ENCODE assay signal across 10 cellular contexts in the genomic region with DNA sequence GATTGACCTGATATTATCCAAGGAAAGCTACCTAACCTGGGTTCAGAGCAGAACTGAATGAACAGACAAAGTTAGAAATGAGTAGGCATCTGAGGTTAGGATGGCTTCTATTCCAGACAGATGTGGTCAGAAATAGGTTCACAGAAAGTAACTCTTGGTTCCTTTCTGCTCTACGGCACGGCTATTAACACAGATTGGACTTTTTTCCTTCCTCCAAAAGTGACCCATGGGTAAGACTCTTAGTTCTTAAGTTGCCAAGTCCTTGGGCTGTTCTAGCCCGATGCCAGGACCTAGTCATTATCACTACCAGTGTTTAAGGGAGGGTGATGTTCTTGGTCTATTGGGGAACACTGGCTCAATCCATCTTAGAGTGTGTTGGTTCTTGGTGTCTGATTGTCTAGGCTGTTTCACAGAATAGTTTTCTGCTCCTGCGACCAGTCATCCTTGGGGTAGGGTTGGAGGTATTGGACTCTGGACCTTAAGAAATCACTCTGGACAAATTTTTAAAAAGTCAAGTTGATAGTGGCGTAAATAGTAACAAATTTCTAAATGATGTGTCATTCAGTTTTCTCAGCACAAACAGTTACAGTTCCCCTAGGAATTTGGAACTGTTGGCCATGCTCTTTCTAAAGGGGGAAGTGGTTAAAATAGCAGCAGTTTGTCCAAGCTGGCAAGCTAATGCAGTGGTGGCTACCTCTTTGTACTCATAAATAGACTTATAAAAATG.
A peak's percentile ranks its signal among the peaks of the same experiment; 100 is the strongest.
DNase-seq lines count a peak whose midpoint lies in the region; ATAC-seq and TF ChIP-seq lines count a peak whose summit lies in the region.
"Had no signal": no experiment of that assay in that cellular context is flagged by ENCODE, and none has a peak within 500 bp of the region (broad histone marks: within the 10 kb centered on the region; RNA-seq: fewer than 3 reads in every experiment).

No MANE protein-coding gene starts in this region.

- no peaks in the 10 kb centered on the region for H3K27me3 ChIP-seq in right cardiac atrium (ENCODE audit: control insufficient read depth, insufficient read depth)

- peak; percentile 97 to 98 for DNase-seq in AML-193 (lab: John Stamatoyannopoulos, UW)
- peak; percentile 97 for DNase-seq in NB4 (ENCODE audit: low read depth)
- peak in 2 of 3 donors; percentile 49 to 51 for DNase-seq in right cardiac atrium
- DNase-seq in dermis blood vessel endothelial cell, result no peak
- no peak for DNase-seq in UCSD-AML1 (lab: John Stamatoyannopoulos, UW; ENCODE audit: unreplicated experiment)
- no peak for DNase-seq in effector CD4-positive, alpha-beta T cell
- DNase-seq: activated effector memory CD4-positive, alpha-beta T cell treated with Interleukin-2 at 50 U/mL for 16 hours; NCI-H2171 had no signal

- H3K4me3 ChIP-seq in NB4 (ENCODE audit: low read depth, low read length), result peak overlapping the region; percentile 47
- no peak overlapping the region for H3K4me3 ChIP-seq in right cardiac atrium (ENCODE audit: low read length)

- TF ChIP-seq CTCF in NB4 (IDR thresholded peaks at IDR 0.05; ENCODE audit: low read depth, low read length), result no peak

- ATAC-seq in GM21390 (IDR thresholded peaks at IDR 0.05; ENCODE audit: unreplicated experiment), result peak; percentile 68
- ATAC-seq in right cardiac atrium, result peak; percentile 89 to 92
- no peak for ATAC-seq in HG02571 (IDR thresholded peaks at IDR 0.05; ENCODE audit: unreplicated experiment)

- H3K27ac ChIP-seq in right cardiac atrium (ENCODE audit: low read length), result peak overlapping the region; percentile 42

- no peak for TF ChIP-seq POLR2A in NB4 (IDR thresholded peaks at IDR 0.05; ENCODE audit: extremely low read depth, insufficient read length)

- H3K4me1 ChIP-seq in right cardiac atrium (ENCODE audit: control insufficient read depth, insufficient read depth, low read length), result peaks cover 8% of the 10 kb centered on the region

- H3K9me3 ChIP-seq in right cardiac atrium (ENCODE audit: control insufficient read depth, low read length), result no peaks in the 10 kb centered on the region

- WGBS in right cardiac atrium, result 43% methylated on average over 5 of the region's 5 CpGs

- intact Hi-C loops in right cardiac atrium (cut with DNase I), result no loop called here

Comparison
In these comparisons a context has a peak if more than half of its experiments do, and no peak if none do; other contexts are left out.
1. DNase-seq: peak in AML-193 (2 of 2), NB4 (single experiment) and right cardiac atrium (2 of 3); none in dermis blood vessel endothelial cell (single experiment), UCSD-AML1 (single experiment) and effector CD4-positive, alpha-beta T cell (single experiment).